ENCODE assay signal across 8 cellular contexts in genomic region chr6:135496805-135497411, GRCh38. TPM values are rescaled to one million over a fixed set of nuclear protein-coding genes. Genes with fewer than 3 reads are reported as not detected.
DNase-seq lines count a peak whose midpoint lies in the region; ATAC-seq and TF ChIP-seq lines count a peak whose summit lies in the region.

No MANE protein-coding gene starts in this region.

- peak overlapping the region; percentile 73 to 96 (median 88) for H3K4me3 ChIP-seq in heart left ventricle
- peak overlapping the region; percentile 75 for H3K4me3 ChIP-seq in astrocyte of the cerebellum (ENCODE audit: low read depth, low read length)
- H3K4me3 ChIP-seq in right lobe of liver = peak overlapping the region; percentile 83 to 90 (median 86)
- peak overlapping the region; percentile 57 to 88 for H3K4me3 ChIP-seq in vagina

- in situ Hi-C loops in astrocyte of the cerebellum (cut with HindIII; ENCODE audit: low sequenced_read_pairs) = no loop called here

- H3K27ac ChIP-seq in heart left ventricle = peak overlapping the region; percentile 82 to 99 (median 94)
- peak overlapping the region; percentile 96 to 99 (median 99) for H3K27ac ChIP-seq in right lobe of liver
- H3K27ac ChIP-seq in vagina = peak overlapping the region; percentile 94

- H3K4me1 ChIP-seq in heart left ventricle (peaks cover 0 to 24% (median 11%) of the 10 kb centered on the region in 12 donors), right lobe of liver (peaks cover 0 to 9% (median 0%) of the 10 kb centered on the region in 4 donors), vagina (peaks cover 28% of the 10 kb centered on the region)

- DNase-seq in heart left ventricle = no peak
- DNase-seq in Right ventricle myocardium superior = no peak
- no peak for DNase-seq in astrocyte of the cerebellum (ENCODE audit: low read depth)
- DNase-seq in right lobe of liver = no peak
- DNase-seq in vagina (ENCODE audit: extremely low spot score in 2 of 2) = no peak
- DNase-seq in T-helper 2 cell = no peak

- intact Hi-C loops in heart left ventricle (cut with DNase I) = loop anchor here in 2 of 10 donors (1.0 to 10.0 kb wide), 2 partner anchors 788 to 792 kb away; partner anchors contain the start of gene BCLAF1 (in 2 of the 2)
- intact Hi-C loops in Right ventricle myocardium superior (cut with DNase I) = no loop called here
- intact Hi-C loops in right lobe of liver (cut with DNase I) = no loop called here
- intact Hi-C loops in vagina (cut with DNase I) = loop anchor here (5.0 to 10.0 kb wide), 2 partner anchors 790 to 1718 kb away; partner anchors contain the start of genes BCLAF1 and IFNGR1

- H3K9me3 ChIP-seq in heart left ventricle = no peaks in the 10 kb centered on the region
- H3K9me3 ChIP-seq in right lobe of liver = no peaks in the 10 kb centered on the region
- H3K9me3 ChIP-seq in vagina = no peaks in the 10 kb centered on the region

- TF ChIP-seq POLR2A in heart left ventricle (IDR thresholded peaks at IDR 0.05) (no peak), right lobe of liver (IDR thresholded peaks at IDR 0.05) (no peak), vagina (IDR thresholded peaks at IDR 0.05) (no peak)

- H3K36me3 ChIP-seq in heart left ventricle (peaks cover 0 to 2% (median 0%) of the 10 kb centered on the region in 9 donors), right lobe of liver (no peaks in the 10 kb centered on the region), vagina (no peaks in the 10 kb centered on the region)

- 1 to 4% (median 1%) methylated on average over 9 of the region's 9 CpGs for WGBS in heart left ventricle, 4 donors
- under 1% methylated on average over 9 of the region's 9 CpGs for WGBS in right lobe of liver (ENCODE audit: insufficient coverage, low coverage, low lambda C conversion rate, missing lambda C conversion rate)

- H3K27me3 ChIP-seq in heart left ventricle (no peaks in the 10 kb centered on the region), right lobe of liver (no peaks in the 10 kb centered on the region), vagina (no peaks in the 10 kb centered on the region)

- TF ChIP-seq CTCF in heart left ventricle (IDR thresholded peaks at IDR 0.05) (no peak), astrocyte of the cerebellum (IDR thresholded peaks at IDR 0.05; ENCODE audit: low read depth, low read length, missing control alignments) (no peak), right lobe of liver (IDR thresholded peaks at IDR 0.05) (no peak), vagina (IDR thresholded peaks at IDR 0.05) (no peak)

- ATAC-seq in heart left ventricle (no peak), Right ventricle myocardium superior (ENCODE audit: poor library complexity) (no peak), right lobe of liver (no peak), HG03571 (IDR thresholded peaks at IDR 0.05; ENCODE audit: unreplicated experiment) (no peak), GM18868 (IDR thresholded peaks at IDR 0.05; ENCODE audit: unreplicated experiment) (no peak)

RNA-seq across cellular contexts. Expression of gene AHI1, which starts 0.6 kb away (rescaled TPM):
- 10 to 100 TPM in 6 of 9 donors, 1 to 10 TPM in 3; 6.3 to 17.1 (median 10.5) TPM for total RNA-seq in heart left ventricle
- polyA plus RNA-seq in heart left ventricle = 10 to 100 TPM in 1 of 2 donors, 1 to 10 TPM in 1; 5.7 to 10.3 TPM
- 8.5 TPM for total RNA-seq in Right ventricle myocardium superior
- total RNA-seq in right lobe of liver = 1 to 10 TPM; 4.7 to 9.2 (median 8.0) TPM
- 28.7 TPM for total RNA-seq in vagina
